In genomic region chr11:3195251-3196160, GRCh38 we compare ENCODE assay signal across 13 cellular contexts. TPM values are rescaled to one million over a fixed set of nuclear protein-coding genes. Genes with fewer than 3 reads are reported as not detected.
DNase-seq lines count a peak whose midpoint lies in the region; ATAC-seq, FAIRE-seq and TF ChIP-seq lines count a peak whose summit lies in the region.
"Had no signal": no experiment of that assay in that cellular context is flagged by ENCODE, and none has a peak within 500 bp of the region (broad histone marks: within the 10 kb centered on the region; RNA-seq: fewer than 3 reads in every experiment).

No MANE protein-coding gene starts in this region.

- H3K27ac ChIP-seq in 22Rv1 (no peak overlapping the region), K562 (ENCODE audit: extremely low read depth, low read depth, low read length) (no peak overlapping the region)
- H3K27ac ChIP-seq: suprapubic skin had no signal

- ATAC-seq in K562 (peak; percentile 54), HG02759 (IDR thresholded peaks at IDR 0.05; ENCODE audit: unreplicated experiment) (no peak), HG02973 (IDR thresholded peaks at IDR 0.05; ENCODE audit: unreplicated experiment) (no peak)

- intact Hi-C loops in K562 (cut with micrococcal nuclease): no loop called here

- no peaks in the 10 kb centered on the region for H4K20me1 ChIP-seq in K562 (replicated peaks; ENCODE audit: control insufficient read depth, insufficient read depth, low read length)

- peaks cover 0 to 45% of the 10 kb centered on the region in 2 experiments; a peak in 3 of 5 replicates for H3K4me1 ChIP-seq in K562 (replicated peaks in 1 of 2; ENCODE audit: control insufficient read depth in 2 of 2, insufficient read depth in 2 of 2, low read length in 2 of 2)

- TF ChIP-seq CTCF in 22Rv1 (IDR thresholded peaks at IDR 0.05): peak; percentile 70
- peak; percentile 35 to 65 (median 62) for TF ChIP-seq CTCF in K562 (IDR thresholded peaks at IDR 0.05 in 2 of 3, conservative IDR thresholded peaks at IDR 0.05 in 1 of 3; ENCODE audit: insufficient read depth in 2 of 3, low read depth in 1 of 3, low read length in 3 of 3)
- peak; percentile 55 for TF ChIP-seq CTCF in kidney epithelial cell (IDR thresholded peaks at IDR 0.05; ENCODE audit: insufficient read depth, low read length, poor library complexity, severe bottlenecking)

- no peak for TF ChIP-seq POLR2A in K562 (conservative IDR thresholded peaks at IDR 0.05)

- H3K9me1 ChIP-seq in K562 (ENCODE audit: control insufficient read depth, insufficient read depth, low read length): no peaks in the 10 kb centered on the region

- no peaks in the 10 kb centered on the region for H3K79me2 ChIP-seq in K562 (ENCODE audit: control insufficient read depth, insufficient read depth, low read length)

- DNase-seq in HEK293T (ENCODE audit: extremely low spot score) (peak; percentile 54), K562 (ENCODE audit: extremely low read depth in 1 of 4, low spot score in 3 of 4) (peak in 2 of 4 experiments; percentile 43 to 48), kidney epithelial cell (ENCODE audit: low read depth) (no peak), EL (no peak), globus pallidus (ENCODE audit: low spot score) (no peak)
- DNase-seq: CD4-positive, CD25-positive, alpha-beta regulatory T cell; NCI-H510A treated with DMSO at 0.1 percent for 48 hours; stimulated activated CD4-positive, alpha-beta T cell treated with anti-CD3 and anti-CD28 coated beads, Interleukin-12 subunit alpha, Interleukin-12 subunit beta, amount 100 ng/mL, for 4 hours had no signal

- peaks cover 8 to 33% of the 10 kb centered on the region in 2 experiments; a peak in 4 of 5 replicates for H3K27me3 ChIP-seq in K562 (ENCODE audit: control insufficient read depth in 2 of 2, insufficient read depth in 2 of 2, low read length in 2 of 2)
- H3K27me3 ChIP-seq in kidney epithelial cell (ENCODE audit: control insufficient read depth, insufficient read depth, low read length): peaks cover 14% of the 10 kb centered on the region
- H3K27me3 ChIP-seq: adrenal gland had no signal

- H3K4me2 ChIP-seq in K562 (ENCODE audit: insufficient read depth, low read length): no peak overlapping the region

- 26% methylated on average over 22 of the region's 22 CpGs for WGBS in K562 (ENCODE audit: insufficient coverage, low coverage, missing lambda C conversion rate)

- in situ Hi-C loops in K562 (cut with MboI): no loop called here

- H3K36me3 ChIP-seq in K562 (ENCODE audit: control insufficient read depth, insufficient read depth, low read length): no peaks in the 10 kb centered on the region
- H3K36me3 ChIP-seq in kidney epithelial cell (ENCODE audit: control insufficient read depth, insufficient read depth, low read length): no peaks in the 10 kb centered on the region
- H3K36me3 ChIP-seq: adrenal gland, suprapubic skin had no signal

- FAIRE-seq in K562 (lab: Jason Lieb, UNC): no peak

- peak overlapping the region in 1 of 2 experiments; percentile 47; a peak in 2 of 4 replicates for H3K9ac ChIP-seq in K562 (ENCODE audit: insufficient read depth in 1 of 2, low read depth in 2 of 2, low read length in 2 of 2)

- TF ChIP-seq RAD21 in K562 (CRISPR knock-in tag; conservative IDR thresholded peaks at IDR 0.05 in 1 of 2, IDR thresholded peaks at IDR 0.05 in 1 of 2): peak; percentile 35 to 66

- H2AFZ ChIP-seq in K562 (ENCODE audit: low read depth, low read length): peak overlapping the region; percentile 40; the same call in 1 of the 2 replicates

- CTCF ChIA-PET in HEK293T (lab: Yijun Ruan, JAX): interaction anchor here (1.1 to 1.3 kb wide), 4 partner anchors 8 to 46 kb away, joined by 3 to 4 read pairs (median 4); no protein-coding TSS in a partner anchor
- CTCF ChIA-PET in K562 (lab: Yijun Ruan, JAX; ENCODE audit: low intra/inter-chr PET ratio): no interaction called here

- no TSS peak for BruUV-seq in K562 (replicated peaks; lab: Mats Ljungman, UMichigan)

- TF ChIP-seq EP300 in K562 (IDR thresholded peaks at IDR 0.05; ENCODE audit: low read length): no peak

- H3K4me3 ChIP-seq in K562: no peak overlapping the region
- H3K4me3 ChIP-seq in kidney epithelial cell (ENCODE audit: low read depth, low read length): no peak overlapping the region
- H3K4me3 ChIP-seq: adrenal gland, suprapubic skin had no signal

- POLR2A ChIA-PET in HEK293T (lab: Yijun Ruan, JAX): no interaction called here
- POLR2A ChIA-PET in K562 (lab: Yijun Ruan, JAX): interaction anchor here (0.6 to 0.8 kb wide), 3 partner anchors 7 to 61 kb away, joined by 3 to 5 read pairs (median 4); no protein-coding TSS in a partner anchor

- no peaks in the 10 kb centered on the region for H3K9me3 ChIP-seq in K562 (replicated peaks; ENCODE audit: control insufficient read depth, insufficient read depth, low read depth, low read length)
- H3K9me3 ChIP-seq: adrenal gland, suprapubic skin had no signal

TF ChIP-seq in HEK293T, 16 proteins besides CTCF, POLR2A, EP300 and RAD21 (continues in another document):
- TF ChIP-seq TARDBP (IDR thresholded peaks at IDR 0.05) (no peak), NFRKB (IDR thresholded peaks at IDR 0.05) (no peak), FOXM1 (IDR thresholded peaks at IDR 0.05; ENCODE audit: borderline replicate concordance) (no peak), ZNF384 (IDR thresholded peaks at IDR 0.05) (no peak), LEF1 (IDR thresholded peaks at IDR 0.05; ENCODE audit: borderline replicate concordance) (no peak), SUZ12 (IDR thresholded peaks at IDR 0.05) (no peak)

TF ChIP-seq in K562, 482 proteins besides CTCF, POLR2A, EP300 and RAD21 (continues in another document):
- peak; percentile 46 for TF ChIP-seq ZFX (CRISPR knock-in tag; IDR thresholded peaks at IDR 0.05)
- peak; percentile 23; the same call in 1 of the 2 replicates for TF ChIP-seq CXXC5 (CRISPR knock-in tag; IDR thresholded peaks at IDR 0.05)
- TF ChIP-seq TBP (optimal IDR thresholded peaks at IDR 0.05; ENCODE audit: low read depth, low read length): no peak

RNA-seq across cellular contexts. Expression of gene MRGPRG, which starts 23.1 kb away (rescaled TPM):
- not detected in 2 replicates for total RNA-seq in K562 (2011; cell fraction: chromatin; rRNA removed; ENCODE audit: low replicate concordance)
- total RNA-seq in K562 (2011; cell fraction: nucleolus; rRNA removed): not detected in 2 replicates
- total RNA-seq in K562 (2011; cell fraction: nucleoplasm; rRNA removed): not detected in 2 replicates
- total RNA-seq in K562 (2014; rRNA removed) (not detected in 2 replicates), K562 (2014; rRNA removed; fragmentation: Illumina TruSeq; extraction: Trizol) (not detected in 2 replicates), K562 (2015; rRNA removed; fragmentation: Illumina TruSeq; extraction: Trizol) (not detected in 2 replicates), K562 (2021) (not detected in 2 replicates), kidney epithelial cell (not detected in 2 replicates)
- polyA plus RNA-seq in K562 (2011; rRNA removed) (not detected in 2 replicates), K562 (2014; fragmentation: Illumina TruSeq; extraction: Trizol) (not detected in 2 replicates), K562 (2014; fragmentation: Nextera tagmentation; extraction: Ambion mirVana) (not detected), K562 (2014; rRNA removed) (not detected in 2 replicates)
- polyA plus RNA-seq in K562 (2011; cell fraction: cytosol; rRNA removed): not detected in 2 replicates
- not detected in 2 replicates for polyA plus RNA-seq in K562 (2011; cell fraction: nucleus; rRNA removed)
- not detected in 2 replicates for polyA plus RNA-seq in K562 (2012)
- polyA minus RNA-seq in K562 (2011; rRNA and poly(A)+ RNA removed): not detected in 2 replicates
- polyA minus RNA-seq in K562 (2011; cell fraction: cytosol; rRNA and poly(A)+ RNA removed): not detected in 2 replicates
- polyA minus RNA-seq in K562 (2011; cell fraction: nucleus; rRNA and poly(A)+ RNA removed): not detected in 2 replicates
- total RNA-seq: adrenal gland; CD4-positive, CD25-positive, alpha-beta regulatory T cell; suprapubic skin had no signal
- polyA plus RNA-seq: adrenal gland; CD4-positive, CD25-positive, alpha-beta regulatory T cell had no signal

RNA-seq across cellular contexts. Expression of gene OSBPL5, which starts 30.4 kb away (rescaled TPM):
- total RNA-seq in K562 (2011; cell fraction: chromatin; rRNA removed; ENCODE audit: low replicate concordance): 40.9 and 87.7 TPM in 2 replicates
- total RNA-seq in K562 (2011; cell fraction: nucleolus; rRNA removed): 31.7 and 40.8 TPM in 2 replicates
- total RNA-seq in K562 (2011; cell fraction: nucleoplasm; rRNA removed): 28.2 and 35.2 TPM in 2 replicates
- total RNA-seq in K562 (2014; rRNA removed) (6.6 and 8.0 TPM in 2 replicates), K562 (2014; rRNA removed; fragmentation: Illumina TruSeq; extraction: Trizol) (1.4 and 2.4 TPM in 2 replicates), K562 (2015; rRNA removed; fragmentation: Illumina TruSeq; extraction: Trizol) (6.4 and 6.5 TPM in 2 replicates), K562 (2021) (14.3 and 14.8 TPM in 2 replicates), kidney epithelial cell (9.2 and 10.2 TPM in 2 replicates)
- polyA plus RNA-seq in K562 (2011; rRNA removed) (3.2 and 7.5 TPM in 2 replicates), K562 (2014; fragmentation: Illumina TruSeq; extraction: Trizol) (3.1 and 4.6 TPM in 2 replicates), K562 (2014; fragmentation: Nextera tagmentation; extraction: Ambion mirVana) (under 1 TPM; 0.06 to 0.10 TPM), K562 (2014; rRNA removed) (6.6 and 11.9 TPM in 2 replicates)
- polyA plus RNA-seq in K562 (2011; cell fraction: cytosol; rRNA removed): 3.8 and 6.2 TPM in 2 replicates
- 22.7 and 40.1 TPM in 2 replicates for polyA plus RNA-seq in K562 (2011; cell fraction: nucleus; rRNA removed)
- polyA plus RNA-seq in K562 (2012): 7.8 and 10.2 TPM in 2 replicates
- polyA minus RNA-seq in K562 (2011; rRNA and poly(A)+ RNA removed): 1.6 and 1.9 TPM in 2 replicates
- 5.9 and 6.9 TPM in 2 replicates for polyA minus RNA-seq in K562 (2011; cell fraction: cytosol; rRNA and poly(A)+ RNA removed)
- 13.1 and 15.5 TPM in 2 replicates for polyA minus RNA-seq in K562 (2011; cell fraction: nucleus; rRNA and poly(A)+ RNA removed)

RNA-seq across cellular contexts. Expression of gene MRGPRE, which starts 36.7 kb away (rescaled TPM):
- total RNA-seq in K562 (2011; cell fraction: chromatin; rRNA removed; ENCODE audit: low replicate concordance): not detected in 2 replicates
- not detected in 2 replicates for total RNA-seq in K562 (2011; cell fraction: nucleolus; rRNA removed)
- total RNA-seq in K562 (2011; cell fraction: nucleoplasm; rRNA removed): not detected in 2 replicates
- total RNA-seq in K562 (2014; rRNA removed) (not detected in 2 replicates), K562 (2014; rRNA removed; fragmentation: Illumina TruSeq; extraction: Trizol) (not detected in 2 replicates), K562 (2015; rRNA removed; fragmentation: Illumina TruSeq; extraction: Trizol) (not detected in 2 replicates), K562 (2021) (not detected in 2 replicates), kidney epithelial cell (0.63 and 1.7 TPM in 2 replicates)
- polyA plus RNA-seq in K562 (2011; rRNA removed) (not detected in 2 replicates), K562 (2014; fragmentation: Illumina TruSeq; extraction: Trizol) (not detected in 2 replicates), K562 (2014; fragmentation: Nextera tagmentation; extraction: Ambion mirVana) (not detected), K562 (2014; rRNA removed) (not detected in 2 replicates)
- 0.09 TPM in 1 of 2 replicates, not detected in the other for polyA plus RNA-seq in K562 (2011; cell fraction: cytosol; rRNA removed)
- not detected in 2 replicates for polyA plus RNA-seq in K562 (2011; cell fraction: nucleus; rRNA removed)
- not detected in 2 replicates for polyA plus RNA-seq in K562 (2012)
- not detected in 2 replicates for polyA minus RNA-seq in K562 (2011; rRNA and poly(A)+ RNA removed)
- polyA minus RNA-seq in K562 (2011; cell fraction: cytosol; rRNA and poly(A)+ RNA removed): not detected in 2 replicates
- polyA minus RNA-seq in K562 (2011; cell fraction: nucleus; rRNA and poly(A)+ RNA removed): not detected in 2 replicates
- total RNA-seq: adrenal gland; CD4-positive, CD25-positive, alpha-beta regulatory T cell had no signal
- polyA plus RNA-seq: adrenal gland; CD4-positive, CD25-positive, alpha-beta regulatory T cell had no signal
